In genomic region chr14:24678801-24679247, GRCh38 we compare ENCODE assay signal across 1 cellular context.
TF ChIP-seq lines count a peak whose summit lies in the region.

No MANE protein-coding gene starts in this region.

TF ChIP-seq in HepG2, 621 proteins besides CTCF, POLR2A, EP300 and RAD21 (continued from another document and continues in another):
- peak; percentile 60; the same call in 1 of the 2 replicates for TF ChIP-seq FOXO4 (CRISPR knock-in tag; conservative IDR thresholded peaks at IDR 0.05)
- TF ChIP-seq, protein P1, sequence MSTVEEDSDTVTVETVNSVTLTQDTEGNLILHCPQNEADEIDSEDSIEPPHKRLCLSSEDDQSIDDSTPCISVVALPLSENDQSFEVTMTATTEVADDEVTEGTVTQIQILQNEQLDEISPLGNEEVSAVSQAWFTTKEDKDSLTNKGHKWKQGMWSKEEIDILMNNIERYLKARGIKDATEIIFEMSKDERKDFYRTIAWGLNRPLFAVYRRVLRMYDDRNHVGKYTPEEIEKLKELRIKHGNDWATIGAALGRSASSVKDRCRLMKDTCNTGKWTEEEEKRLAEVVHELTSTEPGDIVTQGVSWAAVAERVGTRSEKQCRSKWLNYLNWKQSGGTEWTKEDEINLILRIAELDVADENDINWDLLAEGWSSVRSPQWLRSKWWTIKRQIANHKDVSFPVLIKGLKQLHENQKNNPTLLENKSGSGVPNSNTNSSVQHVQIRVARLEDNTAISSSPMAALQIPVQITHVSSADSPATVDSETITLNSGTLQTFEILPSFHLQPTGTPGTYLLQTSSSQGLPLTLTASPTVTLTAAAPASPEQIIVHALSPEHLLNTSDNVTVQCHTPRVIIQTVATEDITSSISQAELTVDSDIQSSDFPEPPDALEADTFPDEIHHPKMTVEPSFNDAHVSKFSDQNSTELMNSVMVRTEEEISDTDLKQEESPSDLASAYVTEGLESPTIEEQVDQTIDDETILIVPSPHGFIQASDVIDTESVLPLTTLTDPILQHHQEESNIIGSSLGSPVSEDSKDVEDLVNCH (CRISPR knock-in tag; IDR thresholded peaks at IDR 0.05), result no peak
- TF ChIP-seq ZFP36 (IDR thresholded peaks at IDR 0.05; ENCODE audit: borderline replicate concordance, low read depth, low read length, partially characterized antibody), result peak; percentile 44
- TF ChIP-seq, protein P2, sequence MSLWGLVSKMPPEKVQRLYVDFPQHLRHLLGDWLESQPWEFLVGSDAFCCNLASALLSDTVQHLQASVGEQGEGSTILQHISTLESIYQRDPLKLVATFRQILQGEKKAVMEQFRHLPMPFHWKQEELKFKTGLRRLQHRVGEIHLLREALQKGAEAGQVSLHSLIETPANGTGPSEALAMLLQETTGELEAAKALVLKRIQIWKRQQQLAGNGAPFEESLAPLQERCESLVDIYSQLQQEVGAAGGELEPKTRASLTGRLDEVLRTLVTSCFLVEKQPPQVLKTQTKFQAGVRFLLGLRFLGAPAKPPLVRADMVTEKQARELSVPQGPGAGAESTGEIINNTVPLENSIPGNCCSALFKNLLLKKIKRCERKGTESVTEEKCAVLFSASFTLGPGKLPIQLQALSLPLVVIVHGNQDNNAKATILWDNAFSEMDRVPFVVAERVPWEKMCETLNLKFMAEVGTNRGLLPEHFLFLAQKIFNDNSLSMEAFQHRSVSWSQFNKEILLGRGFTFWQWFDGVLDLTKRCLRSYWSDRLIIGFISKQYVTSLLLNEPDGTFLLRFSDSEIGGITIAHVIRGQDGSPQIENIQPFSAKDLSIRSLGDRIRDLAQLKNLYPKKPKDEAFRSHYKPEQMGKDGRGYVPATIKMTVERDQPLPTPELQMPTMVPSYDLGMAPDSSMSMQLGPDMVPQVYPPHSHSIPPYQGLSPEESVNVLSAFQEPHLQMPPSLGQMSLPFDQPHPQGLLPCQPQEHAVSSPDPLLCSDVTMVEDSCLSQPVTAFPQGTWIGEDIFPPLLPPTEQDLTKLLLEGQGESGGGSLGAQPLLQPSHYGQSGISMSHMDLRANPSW (CRISPR knock-in tag; IDR thresholded peaks at IDR 0.05; ENCODE audit: borderline replicate concordance), result no peak
- TF ChIP-seq IRF1 (CRISPR knock-in tag; IDR thresholded peaks at IDR 0.05; ENCODE audit: low read depth), result no peak
- no peak for TF ChIP-seq ZNF607 (CRISPR knock-in tag; IDR thresholded peaks at IDR 0.05; ENCODE audit: borderline replicate concordance)
- no peak for TF ChIP-seq PLRG1 (conservative IDR thresholded peaks at IDR 0.05)
- TF ChIP-seq RBM22 (optimal IDR thresholded peaks at IDR 0.05; ENCODE audit: low read length), result no peak
- TF ChIP-seq CBX2 (IDR thresholded peaks at IDR 0.05; ENCODE audit: low read depth, low read length), result no peak
- 0 out of 2 replicates have a peak, but pooled peaks have one; percentile 19 for TF ChIP-seq CBX2 (CRISPR knock-in tag; IDR thresholded peaks at IDR 0.05; ENCODE audit: low read depth)
- TF ChIP-seq KAT2B (IDR thresholded peaks at IDR 0.05; ENCODE audit: borderline replicate concordance, low read depth, low read length), result no peak
- no peak for TF ChIP-seq ZNF724P (CRISPR knock-in tag; IDR thresholded peaks at IDR 0.05; ENCODE audit: borderline replicate concordance)
- TF ChIP-seq SMAD1 (CRISPR knock-in tag; IDR thresholded peaks at IDR 0.05; ENCODE audit: borderline replicate concordance, low read depth), result no peak
- no peak for TF ChIP-seq ZNF709 (CRISPR knock-in tag; IDR thresholded peaks at IDR 0.05)
- TF ChIP-seq RFX5 (IDR thresholded peaks at IDR 0.05; ENCODE audit: low read depth, low read length), result no peak
- no peak for TF ChIP-seq NR0B2 (CRISPR knock-in tag; IDR thresholded peaks at IDR 0.05)
- peak; percentile 46 for TF ChIP-seq ARID3A (IDR thresholded peaks at IDR 0.05; ENCODE audit: low read depth, low read length)
- TF ChIP-seq ZNF564 (CRISPR knock-in tag; IDR thresholded peaks at IDR 0.05), result no peak
- TF ChIP-seq IKZF4 (CRISPR knock-in tag; IDR thresholded peaks at IDR 0.05; ENCODE audit: borderline replicate concordance, low read depth, not compliant biosample characterization), result no peak
- TF ChIP-seq CREM (IDR thresholded peaks at IDR 0.05), result no peak
- TF ChIP-seq CREM (CRISPR knock-in tag; IDR thresholded peaks at IDR 0.05), result no peak
- TF ChIP-seq ZNF546 (CRISPR knock-in tag; conservative IDR thresholded peaks at IDR 0.05), result no peak
- TF ChIP-seq HES4 (CRISPR knock-in tag; IDR thresholded peaks at IDR 0.05; ENCODE audit: borderline replicate concordance), result no peak
- no peak for TF ChIP-seq NFIB (CRISPR knock-in tag; IDR thresholded peaks at IDR 0.05; ENCODE audit: borderline replicate concordance)
- no peak for TF ChIP-seq TGIF2 (CRISPR knock-in tag; IDR thresholded peaks at IDR 0.05)
- TF ChIP-seq ZNF597 (CRISPR knock-in tag; IDR thresholded peaks at IDR 0.05), result no peak
- no peak for TF ChIP-seq MAF1 (CRISPR knock-in tag; IDR thresholded peaks at IDR 0.05; ENCODE audit: borderline replicate concordance)
- TF ChIP-seq ZNF687 (CRISPR knock-in tag; IDR thresholded peaks at IDR 0.05), result no peak
- no peak for TF ChIP-seq TERF1 (CRISPR knock-in tag; IDR thresholded peaks at IDR 0.05)
- TF ChIP-seq MYC (CRISPR knock-in tag; IDR thresholded peaks at IDR 0.05; ENCODE audit: borderline replicate concordance), result no peak
- no peak for TF ChIP-seq ZNF577 (CRISPR knock-in tag; IDR thresholded peaks at IDR 0.05; ENCODE audit: borderline replicate concordance, low read depth)
- no peak for TF ChIP-seq ZHX1 (CRISPR knock-in tag; IDR thresholded peaks at IDR 0.05; ENCODE audit: low read depth)
